In genomic region chr15:99450896-99451358, GRCh38 we compare ENCODE assay signal across 8 cellular contexts.
A peak's percentile ranks its signal among the peaks of the same experiment; 100 is the strongest.
DNase-seq lines count a peak whose midpoint lies in the region; ATAC-seq and TF ChIP-seq lines count a peak whose summit lies in the region.

No MANE protein-coding gene starts in this region.

- peak overlapping the region; percentile 69 to 91 for H3K4me3 Mint-ChIP-seq in CD14-positive monocyte
- H3K4me3 Mint-ChIP-seq in IgD-negative memory B cell: peak overlapping the region; percentile 12 to 88 (median 50)
- H3K4me3 Mint-ChIP-seq in Caco-2 (ENCODE audit: unreplicated experiment): no peak overlapping the region

- no peak for TF ChIP-seq CTCF in CD14-positive monocyte (IDR thresholded peaks at IDR 0.05)
- no peak for TF ChIP-seq CTCF in esophagus squamous epithelium (IDR thresholded peaks at IDR 0.05)
- no peak for TF ChIP-seq CTCF in gastrocnemius medialis (IDR thresholded peaks at IDR 0.05 in 4 of 5, conservative IDR thresholded peaks at IDR 0.05 in 1 of 5)
- no peak for TF ChIP-seq CTCF in Caco-2 (IDR thresholded peaks at IDR 0.05; ENCODE audit: insufficient read depth in 1 of 2, low read depth in 1 of 2, low read length in 1 of 2, severe bottlenecking in 1 of 2, unreplicated experiment in 1 of 2)

- H3K36me3 ChIP-seq in esophagus squamous epithelium (no peaks in the 10 kb centered on the region), gastrocnemius medialis (no peaks in the 10 kb centered on the region), Caco-2 (ENCODE audit: control insufficient read depth, insufficient read depth, low read length) (no peaks in the 10 kb centered on the region)

- TF ChIP-seq POLR2A in esophagus squamous epithelium (IDR thresholded peaks at IDR 0.05) (no peak), gastrocnemius medialis (IDR thresholded peaks at IDR 0.05) (no peak)

- WGBS in esophagus squamous epithelium, 2 donors: 13 to 27% methylated on average over 10 to 12 of the region's 14 CpGs

- H3K9me3 ChIP-seq in esophagus squamous epithelium (no peaks in the 10 kb centered on the region), gastrocnemius medialis (no peaks in the 10 kb centered on the region), Caco-2 (no peaks in the 10 kb centered on the region)

- H3K27ac Mint-ChIP-seq in CD14-positive monocyte (peak overlapping the region in 5 of 7 donors; percentile 44 to 89 (median 84)), IgD-negative memory B cell (no peak overlapping the region), Caco-2 (ENCODE audit: unreplicated experiment) (no peak overlapping the region)

- H3K27me3 Mint-ChIP-seq in CD14-positive monocyte (ENCODE audit: low read depth in 3 of 3) (peaks cover 2 to 15% (median 3%) of the 10 kb centered on the region in 3 donors), IgD-negative memory B cell (no peaks in the 10 kb centered on the region), Caco-2 (ENCODE audit: insufficient read depth, unreplicated experiment) (no peaks in the 10 kb centered on the region)

- H3K4me3 ChIP-seq in esophagus squamous epithelium: peak overlapping the region in 2 of 4 donors; percentile 9 to 34
- H3K4me3 ChIP-seq in gastrocnemius medialis: no peak overlapping the region
- no peak overlapping the region for H3K4me3 ChIP-seq in Caco-2 (ENCODE audit: low read depth, low read length)

- intact Hi-C loops in CD14-positive monocyte (cut with micrococcal nuclease) (loop anchor here (10.0 kb wide), 2 partner anchors 54 to 114 kb away; partner anchors contain the start of gene MEF2A (in 1 of the 2)), esophagus squamous epithelium (cut with DNase I) (no loop called here), gastrocnemius medialis (cut with DNase I; ENCODE audit: low total_unique reads) (loop anchor here (10.0 kb wide), 1 partner anchor 54 kb away; no protein-coding TSS in a partner anchor), Caco-2 (cut with micrococcal nuclease; ENCODE audit: unreplicated experiment) (no loop called here)

- POLR2A ChIA-PET in Caco-2 (lab: Charles Lee): no interaction called here

- in situ Hi-C loops in gastrocnemius medialis (cut with MboI; ENCODE audit: low sequenced_read_pairs in 4 of 4): no loop called here

- no peaks in the 10 kb centered on the region for H3K27me3 ChIP-seq in esophagus squamous epithelium
- H3K27me3 ChIP-seq in gastrocnemius medialis: no peaks in the 10 kb centered on the region
- no peaks in the 10 kb centered on the region for H3K27me3 ChIP-seq in Caco-2 (replicated peaks; ENCODE audit: control insufficient read depth, insufficient read depth, low read length)

- CTCF ChIA-PET in Caco-2 (lab: Charles Lee): no interaction called here

- peaks cover 0 to 2% (median 0%) of the 10 kb centered on the region in 7 donors for H3K9me3 Mint-ChIP-seq in CD14-positive monocyte
- no peaks in the 10 kb centered on the region for H3K9me3 Mint-ChIP-seq in IgD-negative memory B cell
- H3K9me3 Mint-ChIP-seq in Caco-2 (ENCODE audit: unreplicated experiment): no peaks in the 10 kb centered on the region

- H3K27ac ChIP-seq in esophagus squamous epithelium (peak overlapping the region; percentile 72 to 91 (median 82)), gastrocnemius medialis (peak overlapping the region; percentile 23 to 90 (median 87))

- peak in 1 of 2 donors; percentile 23 for ATAC-seq in gastrocnemius medialis

- H3K36me3 Mint-ChIP-seq in CD14-positive monocyte (peaks cover 0 to 4% of the 10 kb centered on the region in 2 donors), IgD-negative memory B cell (no peaks in the 10 kb centered on the region), Caco-2 (ENCODE audit: insufficient read depth, unreplicated experiment) (no peaks in the 10 kb centered on the region)

- peak; percentile 66 for DNase-seq in CD14-positive monocyte (ENCODE audit: low spot score)
- peak; percentile 30 for DNase-seq in activated CD8-positive, alpha-beta memory T cell treated with anti-CD3 and anti-CD28 coated beads, Interleukin-2, amount 50 U/mL, for 24 hours (ENCODE audit: extremely low read depth)
- no peak for DNase-seq in esophagus squamous epithelium (lab: John Stamatoyannopoulos, UW)
- peak; percentile 27 to 43 for DNase-seq in gastrocnemius medialis
- no peak for DNase-seq in NCI-H2171 treated with DMSO at 0.1 percent for 48 hours (lab: John Stamatoyannopoulos, UW)
- DNase-seq in Caco-2: no peak
- DNase-seq in NCI-H1930 (lab: John Stamatoyannopoulos, UW): no peak

- peaks cover 48 to 83% (median 49%) of the 10 kb centered on the region in 3 donors for H3K4me1 ChIP-seq in esophagus squamous epithelium
- H3K4me1 ChIP-seq in gastrocnemius medialis: peaks cover 49 to 50% of the 10 kb centered on the region in 2 donors
- H3K4me1 ChIP-seq in Caco-2: no peaks in the 10 kb centered on the region

- no TSS peak for BruUV-seq in Caco-2 (replicated peaks; lab: Mats Ljungman, UMichigan)

- H3K4me1 Mint-ChIP-seq in CD14-positive monocyte (peaks cover 61% of the 10 kb centered on the region), IgD-negative memory B cell (peaks cover 33 to 39% (median 36%) of the 10 kb centered on the region in 3 donors), Caco-2 (ENCODE audit: low read depth, unreplicated experiment) (no peaks in the 10 kb centered on the region)

Comparison
In these comparisons a context has a peak if more than half of its experiments do, and no peak if none do; other contexts are left out.
1. DNase-seq: peak in CD14-positive monocyte (single experiment), activated CD8-positive, alpha-beta memory T cell treated with anti-CD3 and anti-CD28 coated beads, Interleukin-2, amount 50 U/mL, for 24 hours (single experiment) and gastrocnemius medialis (2 of 2); none in esophagus squamous epithelium (single experiment), NCI-H2171 treated with DMSO at 0.1 percent for 48 hours (single experiment), Caco-2 (0 of 2) and NCI-H1930 (0 of 2).
2. H3K27ac Mint-ChIP-seq: peak in CD14-positive monocyte (5 of 7); none in IgD-negative memory B cell (0 of 3) and Caco-2 (single experiment).
3. intact Hi-C loops: an anchor here in CD14-positive monocyte (10.0 kb wide) and gastrocnemius medialis (10.0 kb wide); none called in esophagus squamous epithelium and Caco-2.